Comparison of ENCODE assay signal across 1 cellular context in the genomic region with DNA sequence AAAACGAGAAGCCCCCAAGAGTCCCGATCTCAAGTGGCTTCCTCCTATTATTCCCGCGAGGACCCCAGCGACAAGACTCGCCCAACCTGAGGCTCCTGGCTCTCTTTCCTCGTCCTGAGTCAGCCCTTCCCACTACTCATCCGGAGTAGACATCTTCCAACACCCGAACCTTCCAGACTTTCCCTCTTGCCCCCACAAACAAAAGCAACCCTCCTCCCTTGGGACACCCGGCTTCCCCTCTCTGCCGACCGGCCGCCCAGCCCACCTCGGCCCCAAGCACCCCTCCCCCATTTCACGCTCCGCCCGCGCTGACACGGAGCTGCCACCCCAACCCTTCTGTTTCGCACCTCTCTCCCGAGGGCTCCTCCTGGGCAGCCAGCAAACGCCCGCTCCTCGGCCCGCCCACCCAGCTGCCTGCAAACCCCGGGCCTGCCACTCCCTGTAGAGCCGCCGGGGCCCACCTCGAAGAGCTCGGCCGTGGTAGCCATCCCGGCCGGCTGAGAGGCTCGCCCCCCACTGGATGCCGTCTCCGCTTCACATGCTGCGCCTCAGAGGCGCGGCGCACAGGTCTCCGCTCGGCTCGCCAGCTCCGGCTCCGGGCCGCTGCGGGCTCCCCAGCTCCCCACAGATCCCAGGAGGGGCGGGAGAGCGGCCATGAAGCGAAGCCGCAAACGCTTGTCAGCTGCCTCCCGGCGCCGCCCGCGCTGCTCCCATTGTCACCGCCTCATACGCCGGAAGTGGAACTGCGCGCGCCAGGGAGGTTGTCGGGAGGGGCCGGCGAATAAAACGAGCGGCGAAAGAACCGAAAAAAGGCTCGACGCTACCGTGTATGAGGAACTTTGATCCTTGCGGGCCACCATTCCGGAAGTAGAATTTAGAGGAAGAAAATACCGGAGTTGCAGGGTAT.
A peak's percentile ranks its signal among the peaks of the same experiment; 100 is the strongest.
TF ChIP-seq lines count a peak whose summit lies in the region.

A gene with protein sequence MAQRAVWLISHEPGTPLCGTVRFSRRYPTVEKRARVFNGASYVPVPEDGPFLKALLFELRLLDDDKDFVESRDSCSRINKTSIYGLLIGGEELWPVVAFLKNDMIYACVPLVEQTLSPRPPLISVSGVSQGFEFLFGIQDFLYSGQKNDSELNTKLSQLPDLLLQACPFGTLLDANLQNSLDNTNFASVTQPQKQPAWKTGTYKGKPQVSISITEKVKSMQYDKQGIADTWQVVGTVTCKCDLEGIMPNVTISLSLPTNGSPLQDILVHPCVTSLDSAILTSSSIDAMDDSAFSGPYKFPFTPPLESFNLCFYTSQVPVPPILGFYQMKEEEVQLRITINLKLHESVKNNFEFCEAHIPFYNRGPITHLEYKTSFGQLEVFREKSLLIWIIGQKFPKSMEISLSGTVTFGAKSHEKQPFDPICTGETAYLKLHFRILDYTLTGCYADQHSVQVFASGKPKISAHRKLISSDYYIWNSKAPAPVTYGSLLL (plus strand): TSS at position 811 of the 907 bp plus-strand sequence. CDS start 344 bp downstream, outside the sequence.
A gene with protein sequence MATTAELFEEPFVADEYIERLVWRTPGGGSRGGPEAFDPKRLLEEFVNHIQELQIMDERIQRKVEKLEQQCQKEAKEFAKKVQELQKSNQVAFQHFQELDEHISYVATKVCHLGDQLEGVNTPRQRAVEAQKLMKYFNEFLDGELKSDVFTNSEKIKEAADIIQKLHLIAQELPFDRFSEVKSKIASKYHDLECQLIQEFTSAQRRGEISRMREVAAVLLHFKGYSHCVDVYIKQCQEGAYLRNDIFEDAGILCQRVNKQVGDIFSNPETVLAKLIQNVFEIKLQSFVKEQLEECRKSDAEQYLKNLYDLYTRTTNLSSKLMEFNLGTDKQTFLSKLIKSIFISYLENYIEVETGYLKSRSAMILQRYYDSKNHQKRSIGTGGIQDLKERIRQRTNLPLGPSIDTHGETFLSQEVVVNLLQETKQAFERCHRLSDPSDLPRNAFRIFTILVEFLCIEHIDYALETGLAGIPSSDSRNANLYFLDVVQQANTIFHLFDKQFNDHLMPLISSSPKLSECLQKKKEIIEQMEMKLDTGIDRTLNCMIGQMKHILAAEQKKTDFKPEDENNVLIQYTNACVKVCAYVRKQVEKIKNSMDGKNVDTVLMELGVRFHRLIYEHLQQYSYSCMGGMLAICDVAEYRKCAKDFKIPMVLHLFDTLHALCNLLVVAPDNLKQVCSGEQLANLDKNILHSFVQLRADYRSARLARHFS (minus strand): TSS at position 745 of the 907 bp plus-strand sequence. CDS start 257 bp downstream, at position 488.

TF ChIP-seq in HepG2, 621 proteins besides CTCF, POLR2A, EP300 and RAD21 (continued from another document and continues in another):
- TF ChIP-seq NFRKB (IDR thresholded peaks at IDR 0.05) (no peak), ZNF724P (CRISPR knock-in tag; IDR thresholded peaks at IDR 0.05; ENCODE audit: borderline replicate concordance) (peak; percentile 85), ZNF432 (CRISPR knock-in tag; IDR thresholded peaks at IDR 0.05; ENCODE audit: borderline replicate concordance) (no peak), ZNF788 (CRISPR knock-in tag; IDR thresholded peaks at IDR 0.05; ENCODE audit: borderline replicate concordance) (peak; percentile 26; the same call in 1 of the 2 replicates), KDM1A (CRISPR knock-in tag; IDR thresholded peaks at IDR 0.05) (no peak), IRX3 (CRISPR knock-in tag; IDR thresholded peaks at IDR 0.05; ENCODE audit: borderline replicate concordance, low read depth) (no peak), NFYB (CRISPR knock-in tag; IDR thresholded peaks at IDR 0.05) (peak; percentile 19), KDM5B (CRISPR knock-in tag; IDR thresholded peaks at IDR 0.05; ENCODE audit: borderline replicate concordance) (peak; percentile 89; the same call in 1 of the 2 replicates), ZNF839 (CRISPR knock-in tag; IDR thresholded peaks at IDR 0.05; ENCODE audit: borderline replicate concordance) (no peak), GABPA (IDR thresholded peaks at IDR 0.05; ENCODE audit: low read depth, low read length) (peak; percentile 65), GABPA (CRISPR knock-in tag; IDR thresholded peaks at IDR 0.05; ENCODE audit: low read depth) (peak; percentile 93), ZSCAN29 (CRISPR knock-in tag; conservative IDR thresholded peaks at IDR 0.05) (peak; percentile 88; the same call in 1 of the 2 replicates), ZNF33A (CRISPR knock-in tag; IDR thresholded peaks at IDR 0.05; ENCODE audit: borderline replicate concordance) (no peak), ZNF224 (CRISPR knock-in tag; IDR thresholded peaks at IDR 0.05) (peak; percentile 40; the same call in 1 of the 2 replicates), ZNF761 (CRISPR knock-in tag; conservative IDR thresholded peaks at IDR 0.05) (no peak), AGO2 (optimal IDR thresholded peaks at IDR 0.05; ENCODE audit: low read depth, low read length) (peak; percentile 67), CC2D1A (CRISPR knock-in tag; IDR thresholded peaks at IDR 0.05) (no peak), ZNF430 (CRISPR knock-in tag; IDR thresholded peaks at IDR 0.05) (peak; percentile 81; the same call in 1 of the 2 replicates), MAZ (IDR thresholded peaks at IDR 0.05; ENCODE audit: borderline replicate concordance, low read depth, low read length) (peak; percentile 47; the same call in 1 of the 2 replicates), MAZ (CRISPR knock-in tag; IDR thresholded peaks at IDR 0.05; ENCODE audit: low read depth) (peak; percentile 64; the same call in 1 of the 2 replicates), TBX3 (IDR thresholded peaks at IDR 0.05; ENCODE audit: borderline replicate concordance) (peak; percentile 52; the same call in 1 of the 2 replicates), NRL (CRISPR knock-in tag; IDR thresholded peaks at IDR 0.05; ENCODE audit: borderline replicate concordance) (peak; percentile 69), ZNF235 (CRISPR knock-in tag; IDR thresholded peaks at IDR 0.05; ENCODE audit: borderline replicate concordance) (0 out of 2 replicates have a peak, but pooled peaks have one; percentile 59)
- TF ChIP-seq, protein P1, sequence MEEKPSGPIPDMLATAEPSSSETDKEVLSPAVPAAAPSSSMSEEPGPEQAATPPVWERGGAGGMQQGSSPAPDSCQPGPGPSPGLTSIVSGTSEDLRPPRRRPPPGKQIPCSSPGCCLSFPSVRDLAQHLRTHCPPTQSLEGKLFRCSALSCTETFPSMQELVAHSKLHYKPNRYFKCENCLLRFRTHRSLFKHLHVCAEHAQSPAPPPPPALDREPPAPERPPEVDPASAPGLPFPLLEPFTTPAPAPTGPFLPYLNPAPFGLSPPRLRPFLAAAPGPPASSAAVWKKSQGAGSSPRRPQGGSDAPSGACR (CRISPR knock-in tag; IDR thresholded peaks at IDR 0.05): peak; percentile 54; the same call in 1 of the 2 replicates
- TF ChIP-seq, protein P2, sequence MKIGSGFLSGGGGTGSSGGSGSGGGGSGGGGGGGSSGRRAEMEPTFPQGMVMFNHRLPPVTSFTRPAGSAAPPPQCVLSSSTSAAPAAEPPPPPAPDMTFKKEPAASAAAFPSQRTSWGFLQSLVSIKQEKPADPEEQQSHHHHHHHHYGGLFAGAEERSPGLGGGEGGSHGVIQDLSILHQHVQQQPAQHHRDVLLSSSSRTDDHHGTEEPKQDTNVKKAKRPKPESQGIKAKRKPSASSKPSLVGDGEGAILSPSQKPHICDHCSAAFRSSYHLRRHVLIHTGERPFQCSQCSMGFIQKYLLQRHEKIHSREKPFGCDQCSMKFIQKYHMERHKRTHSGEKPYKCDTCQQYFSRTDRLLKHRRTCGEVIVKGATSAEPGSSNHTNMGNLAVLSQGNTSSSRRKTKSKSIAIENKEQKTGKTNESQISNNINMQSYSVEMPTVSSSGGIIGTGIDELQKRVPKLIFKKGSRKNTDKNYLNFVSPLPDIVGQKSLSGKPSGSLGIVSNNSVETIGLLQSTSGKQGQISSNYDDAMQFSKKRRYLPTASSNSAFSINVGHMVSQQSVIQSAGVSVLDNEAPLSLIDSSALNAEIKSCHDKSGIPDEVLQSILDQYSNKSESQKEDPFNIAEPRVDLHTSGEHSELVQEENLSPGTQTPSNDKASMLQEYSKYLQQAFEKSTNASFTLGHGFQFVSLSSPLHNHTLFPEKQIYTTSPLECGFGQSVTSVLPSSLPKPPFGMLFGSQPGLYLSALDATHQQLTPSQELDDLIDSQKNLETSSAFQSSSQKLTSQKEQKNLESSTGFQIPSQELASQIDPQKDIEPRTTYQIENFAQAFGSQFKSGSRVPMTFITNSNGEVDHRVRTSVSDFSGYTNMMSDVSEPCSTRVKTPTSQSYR (CRISPR knock-in tag; IDR thresholded peaks at IDR 0.05; ENCODE audit: borderline replicate concordance): peak; percentile 83
- TF ChIP-seq, protein P3, sequence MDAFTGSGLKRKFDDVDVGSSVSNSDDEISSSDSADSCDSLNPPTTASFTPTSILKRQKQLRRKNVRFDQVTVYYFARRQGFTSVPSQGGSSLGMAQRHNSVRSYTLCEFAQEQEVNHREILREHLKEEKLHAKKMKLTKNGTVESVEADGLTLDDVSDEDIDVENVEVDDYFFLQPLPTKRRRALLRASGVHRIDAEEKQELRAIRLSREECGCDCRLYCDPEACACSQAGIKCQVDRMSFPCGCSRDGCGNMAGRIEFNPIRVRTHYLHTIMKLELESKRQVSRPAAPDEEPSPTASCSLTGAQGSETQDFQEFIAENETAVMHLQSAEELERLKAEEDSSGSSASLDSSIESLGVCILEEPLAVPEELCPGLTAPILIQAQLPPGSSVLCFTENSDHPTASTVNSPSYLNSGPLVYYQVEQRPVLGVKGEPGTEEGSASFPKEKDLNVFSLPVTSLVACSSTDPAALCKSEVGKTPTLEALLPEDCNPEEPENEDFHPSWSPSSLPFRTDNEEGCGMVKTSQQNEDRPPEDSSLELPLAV (CRISPR knock-in tag; conservative IDR thresholded peaks at IDR 0.05; ENCODE audit: low read depth): no peak
- TF ChIP-seq, protein P4, sequence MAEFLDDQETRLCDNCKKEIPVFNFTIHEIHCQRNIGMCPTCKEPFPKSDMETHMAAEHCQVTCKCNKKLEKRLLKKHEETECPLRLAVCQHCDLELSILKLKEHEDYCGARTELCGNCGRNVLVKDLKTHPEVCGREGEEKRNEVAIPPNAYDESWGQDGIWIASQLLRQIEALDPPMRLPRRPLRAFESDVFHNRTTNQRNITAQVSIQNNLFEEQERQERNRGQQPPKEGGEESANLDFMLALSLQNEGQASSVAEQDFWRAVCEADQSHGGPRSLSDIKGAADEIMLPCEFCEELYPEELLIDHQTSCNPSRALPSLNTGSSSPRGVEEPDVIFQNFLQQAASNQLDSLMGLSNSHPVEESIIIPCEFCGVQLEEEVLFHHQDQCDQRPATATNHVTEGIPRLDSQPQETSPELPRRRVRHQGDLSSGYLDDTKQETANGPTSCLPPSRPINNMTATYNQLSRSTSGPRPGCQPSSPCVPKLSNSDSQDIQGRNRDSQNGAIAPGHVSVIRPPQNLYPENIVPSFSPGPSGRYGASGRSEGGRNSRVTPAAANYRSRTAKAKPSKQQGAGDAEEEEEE (CRISPR knock-in tag; IDR thresholded peaks at IDR 0.05; ENCODE audit: borderline replicate concordance): no peak
- TF ChIP-seq, protein P5, sequence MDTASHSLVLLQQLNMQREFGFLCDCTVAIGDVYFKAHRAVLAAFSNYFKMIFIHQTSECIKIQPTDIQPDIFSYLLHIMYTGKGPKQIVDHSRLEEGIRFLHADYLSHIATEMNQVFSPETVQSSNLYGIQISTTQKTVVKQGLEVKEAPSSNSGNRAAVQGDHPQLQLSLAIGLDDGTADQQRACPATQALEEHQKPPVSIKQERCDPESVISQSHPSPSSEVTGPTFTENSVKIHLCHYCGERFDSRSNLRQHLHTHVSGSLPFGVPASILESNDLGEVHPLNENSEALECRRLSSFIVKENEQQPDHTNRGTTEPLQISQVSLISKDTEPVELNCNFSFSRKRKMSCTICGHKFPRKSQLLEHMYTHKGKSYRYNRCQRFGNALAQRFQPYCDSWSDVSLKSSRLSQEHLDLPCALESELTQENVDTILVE (CRISPR knock-in tag; IDR thresholded peaks at IDR 0.05): peak; percentile 99
- TF ChIP-seq, protein P6, sequence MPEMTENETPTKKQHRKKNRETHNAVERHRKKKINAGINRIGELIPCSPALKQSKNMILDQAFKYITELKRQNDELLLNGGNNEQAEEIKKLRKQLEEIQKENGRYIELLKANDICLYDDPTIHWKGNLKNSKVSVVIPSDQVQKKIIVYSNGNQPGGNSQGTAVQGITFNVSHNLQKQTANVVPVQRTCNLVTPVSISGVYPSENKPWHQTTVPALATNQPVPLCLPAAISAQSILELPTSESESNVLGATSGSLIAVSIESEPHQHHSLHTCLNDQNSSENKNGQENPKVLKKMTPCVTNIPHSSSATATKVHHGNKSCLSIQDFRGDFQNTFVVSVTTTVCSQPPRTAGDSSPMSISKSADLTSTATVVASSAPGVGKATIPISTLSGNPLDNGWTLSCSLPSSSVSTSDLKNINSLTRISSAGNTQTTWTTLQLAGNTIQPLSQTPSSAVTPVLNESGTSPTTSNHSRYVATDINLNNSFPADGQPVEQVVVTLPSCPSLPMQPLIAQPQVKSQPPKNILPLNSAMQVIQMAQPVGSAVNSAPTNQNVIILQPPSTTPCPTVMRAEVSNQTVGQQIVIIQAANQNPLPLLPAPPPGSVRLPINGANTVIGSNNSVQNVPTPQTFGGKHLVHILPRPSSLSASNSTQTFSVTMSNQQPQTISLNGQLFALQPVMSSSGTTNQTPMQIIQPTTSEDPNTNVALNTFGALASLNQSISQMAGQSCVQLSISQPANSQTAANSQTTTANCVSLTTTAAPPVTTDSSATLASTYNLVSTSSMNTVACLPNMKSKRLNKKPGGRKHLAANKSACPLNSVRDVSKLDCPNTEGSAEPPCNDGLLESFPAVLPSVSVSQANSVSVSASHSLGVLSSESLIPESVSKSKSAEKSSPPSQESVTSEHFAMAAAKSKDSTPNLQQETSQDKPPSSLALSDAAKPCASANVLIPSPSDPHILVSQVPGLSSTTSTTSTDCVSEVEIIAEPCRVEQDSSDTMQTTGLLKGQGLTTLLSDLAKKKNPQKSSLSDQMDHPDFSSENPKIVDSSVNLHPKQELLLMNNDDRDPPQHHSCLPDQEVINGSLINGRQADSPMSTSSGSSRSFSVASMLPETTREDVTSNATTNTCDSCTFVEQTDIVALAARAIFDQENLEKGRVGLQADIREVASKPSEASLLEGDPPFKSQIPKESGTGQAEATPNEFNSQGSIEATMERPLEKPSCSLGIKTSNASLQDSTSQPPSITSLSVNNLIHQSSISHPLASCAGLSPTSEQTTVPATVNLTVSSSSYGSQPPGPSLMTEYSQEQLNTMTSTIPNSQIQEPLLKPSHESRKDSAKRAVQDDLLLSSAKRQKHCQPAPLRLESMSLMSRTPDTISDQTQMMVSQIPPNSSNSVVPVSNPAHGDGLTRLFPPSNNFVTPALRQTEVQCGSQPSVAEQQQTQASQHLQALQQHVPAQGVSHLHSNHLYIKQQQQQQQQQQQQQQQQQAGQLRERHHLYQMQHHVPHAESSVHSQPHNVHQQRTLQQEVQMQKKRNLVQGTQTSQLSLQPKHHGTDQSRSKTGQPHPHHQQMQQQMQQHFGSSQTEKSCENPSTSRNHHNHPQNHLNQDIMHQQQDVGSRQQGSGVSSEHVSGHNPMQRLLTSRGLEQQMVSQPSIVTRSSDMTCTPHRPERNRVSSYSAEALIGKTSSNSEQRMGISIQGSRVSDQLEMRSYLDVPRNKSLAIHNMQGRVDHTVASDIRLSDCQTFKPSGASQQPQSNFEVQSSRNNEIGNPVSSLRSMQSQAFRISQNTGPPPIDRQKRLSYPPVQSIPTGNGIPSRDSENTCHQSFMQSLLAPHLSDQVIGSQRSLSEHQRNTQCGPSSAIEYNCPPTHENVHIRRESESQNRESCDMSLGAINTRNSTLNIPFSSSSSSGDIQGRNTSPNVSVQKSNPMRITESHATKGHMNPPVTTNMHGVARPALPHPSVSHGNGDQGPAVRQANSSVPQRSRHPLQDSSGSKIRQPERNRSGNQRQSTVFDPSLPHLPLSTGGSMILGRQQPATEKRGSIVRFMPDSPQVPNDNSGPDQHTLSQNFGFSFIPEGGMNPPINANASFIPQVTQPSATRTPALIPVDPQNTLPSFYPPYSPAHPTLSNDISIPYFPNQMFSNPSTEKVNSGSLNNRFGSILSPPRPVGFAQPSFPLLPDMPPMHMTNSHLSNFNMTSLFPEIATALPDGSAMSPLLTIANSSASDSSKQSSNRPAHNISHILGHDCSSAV (CRISPR knock-in tag; IDR thresholded peaks at IDR 0.05; ENCODE audit: borderline replicate concordance): no peak
